Comparison of ENCODE assay signal across 1 cellular context in the genomic region with DNA sequence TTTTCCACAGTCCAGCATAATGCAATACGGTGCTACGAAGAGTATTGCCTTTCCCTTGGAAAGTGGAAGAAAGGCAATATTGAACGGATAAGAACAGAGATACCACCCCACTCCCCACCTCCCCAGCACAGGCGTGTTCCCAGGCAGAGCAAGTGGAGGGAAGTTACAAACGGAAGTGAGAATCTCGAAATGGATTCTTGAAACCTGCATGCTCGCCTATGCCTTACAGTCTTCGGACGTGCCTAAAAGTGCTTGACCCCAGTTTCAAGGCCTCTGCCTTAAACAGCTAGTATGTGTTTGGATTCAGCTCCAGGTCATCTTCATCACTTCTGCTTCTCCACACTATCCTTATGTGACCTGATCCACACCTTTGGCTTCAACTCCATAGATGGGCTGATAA.
TF ChIP-seq lines count a peak whose summit lies in the region.

No MANE protein-coding gene starts in this region.

TF ChIP-seq in K562, 482 proteins besides CTCF, POLR2A, EP300 and RAD21 (continued from another document):
- TF ChIP-seq, protein P1, sequence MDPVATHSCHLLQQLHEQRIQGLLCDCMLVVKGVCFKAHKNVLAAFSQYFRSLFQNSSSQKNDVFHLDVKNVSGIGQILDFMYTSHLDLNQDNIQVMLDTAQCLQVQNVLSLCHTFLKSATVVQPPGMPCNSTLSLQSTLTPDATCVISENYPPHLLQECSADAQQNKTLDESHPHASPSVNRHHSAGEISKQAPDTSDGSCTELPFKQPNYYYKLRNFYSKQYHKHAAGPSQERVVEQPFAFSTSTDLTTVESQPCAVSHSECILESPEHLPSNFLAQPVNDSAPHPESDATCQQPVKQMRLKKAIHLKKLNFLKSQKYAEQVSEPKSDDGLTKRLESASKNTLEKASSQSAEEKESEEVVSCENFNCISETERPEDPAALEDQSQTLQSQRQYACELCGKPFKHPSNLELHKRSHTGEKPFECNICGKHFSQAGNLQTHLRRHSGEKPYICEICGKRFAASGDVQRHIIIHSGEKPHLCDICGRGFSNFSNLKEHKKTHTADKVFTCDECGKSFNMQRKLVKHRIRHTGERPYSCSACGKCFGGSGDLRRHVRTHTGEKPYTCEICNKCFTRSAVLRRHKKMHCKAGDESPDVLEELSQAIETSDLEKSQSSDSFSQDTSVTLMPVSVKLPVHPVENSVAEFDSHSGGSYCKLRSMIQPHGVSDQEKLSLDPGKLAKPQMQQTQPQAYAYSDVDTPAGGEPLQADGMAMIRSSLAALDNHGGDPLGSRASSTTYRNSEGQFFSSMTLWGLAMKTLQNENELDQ (CRISPR knock-in tag; IDR thresholded peaks at IDR 0.05; ENCODE audit: borderline replicate concordance), result no peak
- TF ChIP-seq, protein P2, sequence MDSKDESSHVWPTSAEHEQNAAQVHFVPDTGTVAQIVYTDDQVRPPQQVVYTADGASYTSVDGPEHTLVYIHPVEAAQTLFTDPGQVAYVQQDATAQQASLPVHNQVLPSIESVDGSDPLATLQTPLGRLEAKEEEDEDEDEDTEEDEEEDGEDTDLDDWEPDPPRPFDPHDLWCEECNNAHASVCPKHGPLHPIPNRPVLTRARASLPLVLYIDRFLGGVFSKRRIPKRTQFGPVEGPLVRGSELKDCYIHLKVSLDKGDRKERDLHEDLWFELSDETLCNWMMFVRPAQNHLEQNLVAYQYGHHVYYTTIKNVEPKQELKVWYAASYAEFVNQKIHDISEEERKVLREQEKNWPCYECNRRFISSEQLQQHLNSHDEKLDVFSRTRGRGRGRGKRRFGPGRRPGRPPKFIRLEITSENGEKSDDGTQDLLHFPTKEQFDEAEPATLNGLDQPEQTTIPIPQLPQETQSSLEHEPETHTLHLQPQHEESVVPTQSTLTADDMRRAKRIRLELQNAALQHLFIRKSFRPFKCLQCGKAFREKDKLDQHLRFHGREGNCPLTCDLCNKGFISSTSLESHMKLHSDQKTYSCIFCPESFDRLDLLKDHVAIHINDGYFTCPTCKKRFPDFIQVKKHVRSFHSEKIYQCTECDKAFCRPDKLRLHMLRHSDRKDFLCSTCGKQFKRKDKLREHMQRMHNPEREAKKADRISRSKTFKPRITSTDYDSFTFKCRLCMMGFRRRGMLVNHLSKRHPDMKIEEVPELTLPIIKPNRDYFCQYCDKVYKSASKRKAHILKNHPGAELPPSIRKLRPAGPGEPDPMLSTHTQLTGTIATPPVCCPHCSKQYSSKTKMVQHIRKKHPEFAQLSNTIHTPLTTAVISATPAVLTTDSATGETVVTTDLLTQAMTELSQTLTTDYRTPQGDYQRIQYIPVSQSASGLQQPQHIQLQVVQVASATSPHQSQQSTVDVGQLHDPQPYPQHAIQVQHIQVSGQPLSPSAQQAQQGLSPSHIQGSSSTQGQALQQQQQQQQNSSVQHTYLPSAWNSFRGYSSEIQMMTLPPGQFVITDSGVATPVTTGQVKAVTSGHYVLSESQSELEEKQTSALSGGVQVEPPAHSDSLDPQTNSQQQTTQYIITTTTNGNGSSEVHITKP (IDR thresholded peaks at IDR 0.05; ENCODE audit: partially characterized antibody), result no peak
- TF ChIP-seq NEUROD1 (IDR thresholded peaks at IDR 0.05; ENCODE audit: borderline replicate concordance, low read depth, low read length, partially characterized antibody) (no peak), CREB1 (IDR thresholded peaks at IDR 0.05) (no peak), CREB1 (CRISPR knock-in tag; IDR thresholded peaks at IDR 0.05) (no peak)
- TF ChIP-seq, protein P3, sequence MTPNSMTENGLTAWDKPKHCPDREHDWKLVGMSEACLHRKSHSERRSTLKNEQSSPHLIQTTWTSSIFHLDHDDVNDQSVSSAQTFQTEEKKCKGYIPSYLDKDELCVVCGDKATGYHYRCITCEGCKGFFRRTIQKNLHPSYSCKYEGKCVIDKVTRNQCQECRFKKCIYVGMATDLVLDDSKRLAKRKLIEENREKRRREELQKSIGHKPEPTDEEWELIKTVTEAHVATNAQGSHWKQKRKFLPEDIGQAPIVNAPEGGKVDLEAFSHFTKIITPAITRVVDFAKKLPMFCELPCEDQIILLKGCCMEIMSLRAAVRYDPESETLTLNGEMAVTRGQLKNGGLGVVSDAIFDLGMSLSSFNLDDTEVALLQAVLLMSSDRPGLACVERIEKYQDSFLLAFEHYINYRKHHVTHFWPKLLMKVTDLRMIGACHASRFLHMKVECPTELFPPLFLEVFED (CRISPR knock-in tag; conservative IDR thresholded peaks at IDR 0.05), result no peak
